In the genomic region with DNA sequence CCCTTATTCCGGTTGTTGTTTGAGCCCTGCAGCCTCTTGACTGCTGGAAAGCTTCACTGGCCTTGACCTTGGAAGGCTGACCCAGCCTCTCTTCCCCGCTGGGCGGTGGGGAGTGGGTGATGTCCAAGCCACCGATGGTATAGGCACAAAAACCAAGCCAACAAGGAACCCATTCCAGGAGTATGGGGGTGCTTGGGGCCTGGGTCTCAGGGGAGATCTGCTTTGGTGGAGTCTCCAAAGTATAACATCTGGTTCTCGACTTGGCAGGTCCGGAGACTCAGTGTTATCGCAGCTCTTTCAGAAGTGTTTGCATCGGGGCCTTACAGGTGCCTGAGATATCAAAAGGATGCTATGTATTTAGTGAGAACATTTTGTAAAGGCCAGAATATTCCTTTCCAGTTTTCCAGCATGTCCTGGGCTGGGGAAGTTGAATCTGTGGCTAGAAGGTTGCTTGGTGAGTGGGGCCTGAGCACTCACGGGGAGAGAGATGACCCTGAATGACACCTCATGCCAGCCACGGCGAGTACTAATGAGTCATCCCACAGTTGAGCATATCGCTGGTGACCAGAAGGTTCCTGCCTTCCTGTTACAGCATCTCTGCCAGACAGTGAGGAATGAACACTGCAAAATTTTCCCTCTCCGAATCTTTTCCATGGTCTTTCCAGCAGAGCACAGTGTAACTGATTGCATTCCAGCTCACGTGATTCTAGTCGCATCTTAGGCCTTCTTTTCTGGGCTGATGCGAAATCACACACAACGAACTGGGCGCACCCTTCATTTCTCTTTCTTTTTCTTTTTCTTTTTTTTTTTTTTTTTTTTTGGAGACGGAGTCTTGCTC, we compare ENCODE assay signal across 9 cellular contexts.
DNase-seq lines count a peak whose midpoint lies in the region; ATAC-seq, FAIRE-seq and TF ChIP-seq lines count a peak whose summit lies in the region.
"Had no signal": no experiment of that assay in that cellular context is flagged by ENCODE, and none has a peak within 500 bp of the region (broad histone marks: within the 10 kb centered on the region; RNA-seq: fewer than 3 reads in every experiment).

No MANE protein-coding gene starts in this region.

- no peaks in the 10 kb centered on the region for H3K36me3 Mint-ChIP-seq in T-helper 17 cell (ENCODE audit: low read depth)

- H3K27ac Mint-ChIP-seq in T-helper 17 cell, result no peak overlapping the region

- TF ChIP-seq CTCF in A549 (IDR thresholded peaks at IDR 0.05) (no peak), HEK293 (tag by site-specific recombination; IDR thresholded peaks at IDR 0.05) (no peak)

- no peak for TF ChIP-seq EP300 in A549 (IDR thresholded peaks at IDR 0.05)

- TF ChIP-seq RAD21 in A549 (conservative IDR thresholded peaks at IDR 0.05 in 1 of 2, IDR thresholded peaks at IDR 0.05 in 1 of 2), result no peak

- no peak overlapping the region for H3K4me3 Mint-ChIP-seq in T-helper 17 cell

- H3K36me3 ChIP-seq in HEK293 (ENCODE audit: control insufficient read depth in 2 of 2, insufficient read depth in 1 of 2, low read length in 2 of 2), result no peaks in the 10 kb centered on the region

- H3K4me3 ChIP-seq in A549 (no peak overlapping the region), HEK293 (ENCODE audit: low read depth, low read length) (no peak overlapping the region)

- DNase-seq in A549 (ENCODE audit: low read depth in 1 of 2, low spot score in 1 of 2) (peak; percentile 47 to 55), UCSD-AML1 (lab: John Stamatoyannopoulos, UW; ENCODE audit: unreplicated experiment) (peak; percentile 71), NCI-H1105 (lab: John Stamatoyannopoulos, UW) (no peak), T-helper 17 cell (no peak)
- DNase-seq: DND-41 had no signal

- CTCF ChIA-PET in A549 (lab: Yijun Ruan, JAX), result interaction anchor here (1.1 kb wide), 1 partner anchor 72 kb away, joined by 3 read pairs; no protein-coding TSS in a partner anchor
- CTCF ChIA-PET in HEK293 (lab: Yijun Ruan, JAX), result no interaction called here

- POLR2A ChIA-PET in A549 (lab: Yijun Ruan, JAX) (no interaction called here), HEK293 (lab: Yijun Ruan, JAX) (no interaction called here)

- no peak for TF ChIP-seq POLR2A in A549 (IDR thresholded peaks at IDR 0.05; ENCODE audit: low read length)

- H3K9me3 ChIP-seq in A549 (no peaks in the 10 kb centered on the region), HEK293 (ENCODE audit: control insufficient read depth, insufficient read depth, low read depth, low read length) (no peaks in the 10 kb centered on the region), T-helper 17 cell (ENCODE audit: control insufficient read depth, low read length, poor library complexity, severe bottlenecking) (no peaks in the 10 kb centered on the region)

- H3K27ac ChIP-seq in A549, result peak overlapping the region in 1 of 2 experiments; percentile 62; a peak in 2 of 6 replicates
- no peak overlapping the region for H3K27ac ChIP-seq in HEK293 (ENCODE audit: extremely low read depth, low read depth, low read length)

- H3K27me3 Mint-ChIP-seq in T-helper 17 cell, result no peaks in the 10 kb centered on the region

- 70% methylated on average over 19 of the region's 19 CpGs for WGBS in A549 (ENCODE audit: missing lambda C conversion rate)

- ATAC-seq in A549 (peak; percentile 82 to 91), GM21381 (IDR thresholded peaks at IDR 0.05; ENCODE audit: unreplicated experiment) (no peak), HG03521 (IDR thresholded peaks at IDR 0.05; ENCODE audit: unreplicated experiment) (no peak), T-helper 17 cell (no peak)

- H3K4me2 ChIP-seq in A549, result peak overlapping the region; percentile 30; the same call in 2 of the 3 replicates

- FAIRE-seq in A549 (lab: Jason Lieb, UNC), result no peak
- peak; percentile 55 for FAIRE-seq in islet of Langerhans (lab: Jason Lieb, UNC)

- H3K4me1 ChIP-seq in A549 (peaks cover 28% of the 10 kb centered on the region), HEK293 (ENCODE audit: control insufficient read depth, insufficient read depth, low read length) (no peaks in the 10 kb centered on the region)

- H3K4me1 Mint-ChIP-seq in T-helper 17 cell, result peaks cover 12% of the 10 kb centered on the region

TF ChIP-seq in A549, 52 proteins besides CTCF, POLR2A, EP300 and RAD21:
- TF ChIP-seq FOSL2 (IDR thresholded peaks at IDR 0.05), result no peak
- TF ChIP-seq FOSL2 (CRISPR knock-in tag; IDR thresholded peaks at IDR 0.05), result peak; percentile 72
- TF ChIP-seq CHD2 (IDR thresholded peaks at IDR 0.05; ENCODE audit: low read length, partially characterized antibody), result no peak

TF ChIP-seq in HEK293, 187 proteins besides CTCF, POLR2A, EP300 and RAD21:
- peak; percentile 66 for TF ChIP-seq ZBTB17 (tag by site-specific recombination; IDR thresholded peaks at IDR 0.05)
- TF ChIP-seq ZNF660 (tag by site-specific recombination; IDR thresholded peaks at IDR 0.05), result no peak
TF ChIP-seq in HEK293: peak in this region for 1.

Comparison
In these comparisons a context has a peak if more than half of its experiments do, and no peak if none do; other contexts are left out.
1. ATAC-seq: peak in A549 (2 of 2); none in GM21381 (single experiment), HG03521 (single experiment) and T-helper 17 cell (single experiment).
2. DNase-seq: peak in A549 (2 of 2) and UCSD-AML1 (single experiment); none in NCI-H1105 (single experiment) and T-helper 17 cell (0 of 3).